In the genomic region with DNA sequence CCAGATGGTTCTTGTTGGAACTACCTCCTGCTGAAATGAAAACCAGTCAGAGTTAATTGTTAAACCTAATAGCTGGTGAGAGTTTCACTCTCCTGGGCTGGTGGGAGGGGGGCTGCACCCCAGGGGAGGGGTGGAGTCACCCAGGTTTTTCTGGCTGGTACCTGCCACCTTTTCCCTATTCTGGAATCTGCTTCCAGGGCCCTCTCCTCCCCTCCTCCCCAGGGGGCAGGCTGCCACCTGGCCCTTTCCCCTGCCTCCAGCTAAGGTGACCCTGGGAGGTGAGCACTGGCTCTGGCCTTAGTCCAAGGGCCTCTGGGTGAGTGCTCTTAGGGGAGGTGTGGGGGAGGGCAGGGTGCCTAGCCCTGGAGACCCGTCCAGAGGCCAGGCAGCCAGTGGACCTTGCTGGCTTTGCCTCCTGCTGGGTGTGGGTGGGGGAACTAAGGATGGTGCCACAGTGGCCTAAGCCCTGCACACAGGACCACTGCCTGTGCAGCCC, we compare ENCODE assay signal across 17 cellular contexts. TPM values are rescaled to one million over a fixed set of nuclear protein-coding genes. Genes with fewer than 3 reads are reported as not detected.
DNase-seq lines count a peak whose midpoint lies in the region; ATAC-seq and TF ChIP-seq lines count a peak whose summit lies in the region.
"Had no signal": no experiment of that assay in that cellular context is flagged by ENCODE, and none has a peak within 500 bp of the region (broad histone marks: within the 10 kb centered on the region; RNA-seq: fewer than 3 reads in every experiment).

No MANE protein-coding gene starts in this region.

- H3K27me3 Mint-ChIP-seq in Caco-2 (ENCODE audit: insufficient read depth, unreplicated experiment) = no peaks in the 10 kb centered on the region
- H3K27me3 Mint-ChIP-seq in activated CD8-positive, alpha-beta T cell treated with anti-CD3 and anti-CD28 coated beads, Interleukin-2, amount 10 ng/mL, durations not matched to agents 7 days and 5 days (ENCODE audit: low read depth) = peaks cover 3% of the 10 kb centered on the region

- H4K91ac ChIP-seq in neuronal stem cell (ENCODE audit: low read depth, low read length, poor library complexity) (no peak overlapping the region), trophoblast cell (ENCODE audit: low read depth, low read length) (no peak overlapping the region)

- BruUV-seq in Caco-2 (replicated peaks; lab: Mats Ljungman, UMichigan) = no TSS peak

- TF ChIP-seq CTCF in Caco-2 (IDR thresholded peaks at IDR 0.05; ENCODE audit: insufficient read depth in 1 of 2, low read depth in 1 of 2, low read length in 1 of 2, severe bottlenecking in 1 of 2, unreplicated experiment in 1 of 2) = no peak

- no peak overlapping the region for H2BK15ac ChIP-seq in neuronal stem cell (ENCODE audit: low read length)

- H3K23ac ChIP-seq in neuronal stem cell (ENCODE audit: low read depth, low read length, poor library complexity) (no peak overlapping the region), trophoblast cell (ENCODE audit: low read length) (no peak overlapping the region)

- intact Hi-C loops in Caco-2 (cut with micrococcal nuclease; ENCODE audit: unreplicated experiment) = no loop called here

- peak overlapping the region; percentile 3 for H3K9ac ChIP-seq in neuronal stem cell (ENCODE audit: low read depth, low read length, poor library complexity)
- H3K9ac ChIP-seq in trophoblast cell (ENCODE audit: low read length) = no peak overlapping the region

- CTCF ChIA-PET in Caco-2 (lab: Charles Lee) = interaction anchor here (1.0 to 1.9 kb wide), 5 partner anchors 12 to 115 kb away, joined by 3 to 5 read pairs (median 4); no protein-coding TSS in a partner anchor
- CTCF ChIA-PET in activated CD8-positive, alpha-beta T cell treated with anti-CD3 and anti-CD28 coated beads, Interleukin-2, amount 10 ng/mL, durations not matched to agents 7 days and 5 days (lab: Charles Lee) = no interaction called here

- WGBS in neuronal stem cell (ENCODE audit: extremely low coverage in 2 of 2, insufficient read length in 2 of 2, insufficient replicate concordance in 1 of 2), 2 donors = no CpG with 5 or more reads among the region's 1 CpG
- no CpG with 5 or more reads among the region's 1 CpG for WGBS in trophoblast cell (ENCODE audit: extremely low coverage, insufficient coverage, insufficient read length)

- DNase-seq in Caco-2 = no peak
- DNase-seq in NCI-H146 treated with DMSO at 0.1 percent for 48 hours (lab: John Stamatoyannopoulos, UW; ENCODE audit: unreplicated experiment) = peak; percentile 45
- DNase-seq in glomerular visceral epithelial cell (ENCODE audit: extremely low spot score) = peak; percentile 66
- DNase-seq in neuronal stem cell (ENCODE audit: low spot score) = no peak
- no peak for DNase-seq in activated CD8-positive, alpha-beta T cell treated with anti-CD3 and anti-CD28 coated beads, Interleukin-2, amount 10 ng/mL, durations not matched to agents 7 days and 5 days
- DNase-seq in HuH-7.5 (ENCODE audit: low spot score) = no peak
- no peak for DNase-seq in trophoblast cell
- DNase-seq: effector CD4-positive, alpha-beta T cell; H9; hippocampal formation; left cardiac atrium; naive thymus-derived CD8-positive, alpha-beta T cell; NCI-H82; T-helper 1 cell; WERI-Rb-1 had no signal

- no peak overlapping the region for H3K4me3 ChIP-seq in Caco-2 (ENCODE audit: low read depth, low read length)
- no peak overlapping the region for H3K4me3 ChIP-seq in neuronal stem cell (ENCODE audit: low read length in 2 of 2)
- no peak overlapping the region for H3K4me3 ChIP-seq in trophoblast cell (ENCODE audit: low read depth, low read length)
- H3K4me3 ChIP-seq: cardiac muscle cell had no signal

- peak overlapping the region; percentile 22 for H2AK5ac ChIP-seq in neuronal stem cell (ENCODE audit: low read depth, low read length)
- no peak overlapping the region for H2AK5ac ChIP-seq in trophoblast cell (ENCODE audit: low read length)

- no peak overlapping the region for H3K4me3 Mint-ChIP-seq in Caco-2 (ENCODE audit: unreplicated experiment)
- no peak overlapping the region for H3K4me3 Mint-ChIP-seq in activated CD8-positive, alpha-beta T cell treated with anti-CD3 and anti-CD28 coated beads, Interleukin-2, amount 10 ng/mL, durations not matched to agents 7 days and 5 days
- H3K4me3 Mint-ChIP-seq: H9; naive thymus-derived CD8-positive, alpha-beta T cell had no signal

- no peak for ATAC-seq in activated CD8-positive, alpha-beta T cell treated with anti-CD3 and anti-CD28 coated beads, Interleukin-2, amount 10 ng/mL, durations not matched to agents 7 days and 5 days
- no peak for ATAC-seq in GM18517 (IDR thresholded peaks at IDR 0.05; ENCODE audit: unreplicated experiment)
- ATAC-seq: left cardiac atrium; naive thymus-derived CD8-positive, alpha-beta T cell had no signal

- peaks cover 24% of the 10 kb centered on the region for H3K4me1 Mint-ChIP-seq in Caco-2 (ENCODE audit: low read depth, unreplicated experiment)
- H3K4me1 Mint-ChIP-seq in activated CD8-positive, alpha-beta T cell treated with anti-CD3 and anti-CD28 coated beads, Interleukin-2, amount 10 ng/mL, durations not matched to agents 7 days and 5 days (ENCODE audit: low read depth) = no peaks in the 10 kb centered on the region
- H3K4me1 Mint-ChIP-seq: naive thymus-derived CD8-positive, alpha-beta T cell had no signal

- H3K79me1 ChIP-seq in neuronal stem cell (ENCODE audit: low read depth, low read length) (peaks cover 4% of the 10 kb centered on the region), trophoblast cell (ENCODE audit: low read length) (no peaks in the 10 kb centered on the region)

- H3K36me3 ChIP-seq in Caco-2 (ENCODE audit: control insufficient read depth, insufficient read depth, low read length) (peaks cover 2% of the 10 kb centered on the region; the same call in 1 of the 2 replicates), neuronal stem cell (replicated peaks in 1 of 2; ENCODE audit: control insufficient read depth in 2 of 2, insufficient read depth in 2 of 2, low read length in 2 of 2) (peaks cover 2 to 19% of the 10 kb centered on the region in 2 donors), trophoblast cell (ENCODE audit: control insufficient read depth in 1 of 2, insufficient read depth in 2 of 2, low read length in 2 of 2) (no peaks in the 10 kb centered on the region)
- H3K36me3 ChIP-seq: cardiac muscle cell, WERI-Rb-1 had no signal

- H3K27ac Mint-ChIP-seq in Caco-2 (ENCODE audit: unreplicated experiment) = peak overlapping the region; percentile 41
- no peak overlapping the region for H3K27ac Mint-ChIP-seq in activated CD8-positive, alpha-beta T cell treated with anti-CD3 and anti-CD28 coated beads, Interleukin-2, amount 10 ng/mL, durations not matched to agents 7 days and 5 days
- H3K27ac Mint-ChIP-seq: H9 had no signal

- no peak overlapping the region for H4K12ac ChIP-seq in trophoblast cell (ENCODE audit: low read depth, low read length)

- POLR2A ChIA-PET in Caco-2 (lab: Charles Lee) = interaction anchor here (0.6 kb wide), 1 partner anchor 89 kb away, joined by 5 read pairs; no protein-coding TSS in a partner anchor
- POLR2A ChIA-PET in activated CD8-positive, alpha-beta T cell treated with anti-CD3 and anti-CD28 coated beads, Interleukin-2, amount 10 ng/mL, durations not matched to agents 7 days and 5 days (lab: Charles Lee) = no interaction called here

- H2BK5ac ChIP-seq in neuronal stem cell (ENCODE audit: low read length) (no peak overlapping the region), trophoblast cell (ENCODE audit: low read depth, low read length, poor library complexity) (no peak overlapping the region)

- H3K14ac ChIP-seq in neuronal stem cell (ENCODE audit: low read length) (peak overlapping the region; percentile 57), trophoblast cell (ENCODE audit: low read length) (no peak overlapping the region)

- H2BK120ac ChIP-seq in neuronal stem cell (ENCODE audit: low read depth, low read length) = no peak overlapping the region
- H2BK120ac ChIP-seq in trophoblast cell (ENCODE audit: insufficient read depth, low read length, poor library complexity) = no peak overlapping the region

- no peaks in the 10 kb centered on the region for H3K79me2 ChIP-seq in trophoblast cell (ENCODE audit: control insufficient read depth, insufficient read depth, low read length, poor library complexity)

- no peak overlapping the region for H3K4ac ChIP-seq in neuronal stem cell (ENCODE audit: low read length)
- no peak overlapping the region for H3K4ac ChIP-seq in trophoblast cell (ENCODE audit: low read depth, low read length)

- H3K27ac ChIP-seq in neuronal stem cell (replicated peaks; ENCODE audit: low read length) (no peak overlapping the region), trophoblast cell (ENCODE audit: low read depth, low read length) (no peak overlapping the region)
- H3K27ac ChIP-seq: cardiac muscle cell, WERI-Rb-1 had no signal

- H2AFZ ChIP-seq in neuronal stem cell (ENCODE audit: low read length) = no peak overlapping the region
- H2AFZ ChIP-seq in trophoblast cell (ENCODE audit: insufficient read depth, low read length, poor library complexity) = no peak overlapping the region

- H2BK12ac ChIP-seq in neuronal stem cell (ENCODE audit: low read length) (no peak overlapping the region), trophoblast cell (ENCODE audit: low read length) (no peak overlapping the region)

- H3K9me3 Mint-ChIP-seq in Caco-2 (ENCODE audit: unreplicated experiment) = no peaks in the 10 kb centered on the region
- H3K9me3 Mint-ChIP-seq in activated CD8-positive, alpha-beta T cell treated with anti-CD3 and anti-CD28 coated beads, Interleukin-2, amount 10 ng/mL, durations not matched to agents 7 days and 5 days (ENCODE audit: insufficient read depth) = no peaks in the 10 kb centered on the region
- H3K9me3 Mint-ChIP-seq: H9; naive thymus-derived CD8-positive, alpha-beta T cell had no signal

- no peaks in the 10 kb centered on the region for H3K27me3 ChIP-seq in Caco-2 (replicated peaks; ENCODE audit: control insufficient read depth, insufficient read depth, low read length)
- H3K27me3 ChIP-seq in neuronal stem cell (ENCODE audit: control insufficient read depth in 3 of 3, insufficient read depth in 3 of 3, low read depth in 1 of 3, low read length in 3 of 3) = no peaks in the 10 kb centered on the region
- H3K27me3 ChIP-seq in trophoblast cell (ENCODE audit: insufficient read depth, low read length) = no peaks in the 10 kb centered on the region
- H3K27me3 ChIP-seq: cardiac muscle cell had no signal

- H3K4me2 ChIP-seq in neuronal stem cell (ENCODE audit: insufficient read depth, low read length, poor library complexity, severe bottlenecking) = no peak overlapping the region
- no peak overlapping the region for H3K4me2 ChIP-seq in trophoblast cell (ENCODE audit: low read length)

- H3K36me3 Mint-ChIP-seq in Caco-2 (ENCODE audit: insufficient read depth, unreplicated experiment) = peaks cover 26% of the 10 kb centered on the region
- H3K36me3 Mint-ChIP-seq in activated CD8-positive, alpha-beta T cell treated with anti-CD3 and anti-CD28 coated beads, Interleukin-2, amount 10 ng/mL, durations not matched to agents 7 days and 5 days (ENCODE audit: low read depth) = no peaks in the 10 kb centered on the region
- H3K36me3 Mint-ChIP-seq: naive thymus-derived CD8-positive, alpha-beta T cell had no signal

- H3K9me3 ChIP-seq in Caco-2 (no peaks in the 10 kb centered on the region), neuronal stem cell (replicated peaks in 1 of 2; ENCODE audit: control insufficient read depth in 2 of 2, insufficient read depth in 1 of 2, low read depth in 1 of 2, low read length in 2 of 2) (no peaks in the 10 kb centered on the region), trophoblast cell (ENCODE audit: insufficient read depth, low read depth, low read length) (peaks cover 2% of the 10 kb centered on the region)

- H3K4me1 ChIP-seq in Caco-2 = peaks cover 49% of the 10 kb centered on the region
- peaks cover 0 to 13% of the 10 kb centered on the region in 2 donors for H3K4me1 ChIP-seq in neuronal stem cell (ENCODE audit: control insufficient read depth in 2 of 2, insufficient read depth in 1 of 2, low read depth in 1 of 2, low read length in 2 of 2)
- peaks cover under 1 to 2% of the 10 kb centered on the region in 2 experiments for H3K4me1 ChIP-seq in trophoblast cell (ENCODE audit: control insufficient read depth in 1 of 2, insufficient read depth in 2 of 2, low read length in 2 of 2)

- peak overlapping the region; percentile 76 for H3K18ac ChIP-seq in neuronal stem cell (ENCODE audit: low read length)
- no peak overlapping the region for H3K18ac ChIP-seq in trophoblast cell (ENCODE audit: low read length)

- H4K8ac ChIP-seq in neuronal stem cell (ENCODE audit: low read depth, low read length) (no peak overlapping the region), trophoblast cell (ENCODE audit: low read depth, low read length) (no peak overlapping the region)

RNA-seq across cellular contexts. Expression of gene EPB41L1, which starts 48.8 kb away (rescaled TPM):
- 129 and 137 TPM in 2 replicates for total RNA-seq in Caco-2 (2022)
- polyA plus RNA-seq in neuronal stem cell (2013, experiment 1 of 2) = 40.6 TPM
- polyA plus RNA-seq in neuronal stem cell (2013, experiment 2 of 2) = 41.6 TPM
- total RNA-seq in activated CD8-positive, alpha-beta T cell treated with anti-CD3 and anti-CD28 coated beads, Interleukin-2, amount 10 ng/mL, durations not matched to agents 7 days and 5 days = not detected
- 13.2 and 13.5 TPM in 2 replicates for polyA plus RNA-seq in trophoblast cell (2013)

Comparison
In these comparisons a context has a peak if more than half of its experiments do, and no peak if none do; other contexts are left out.
1. DNase-seq: peak in NCI-H146 treated with DMSO at 0.1 percent for 48 hours (single experiment) and glomerular visceral epithelial cell (single experiment); none in Caco-2 (0 of 2), neuronal stem cell (single experiment), activated CD8-positive, alpha-beta T cell treated with anti-CD3 and anti-CD28 coated beads, Interleukin-2, amount 10 ng/mL, durations not matched to agents 7 days and 5 days (single experiment), HuH-7.5 (single experiment) and trophoblast cell (0 of 2).
2. RNA of gene EPB41L1, which starts 48.8 kb away (total RNA-seq): 129 to 137 TPM in Caco-2; not detected in activated CD8-positive, alpha-beta T cell treated with anti-CD3 and anti-CD28 coated beads, Interleukin-2, amount 10 ng/mL, durations not matched to agents 7 days and 5 days; every median in the first group is over 100 times any median in the second.